19 cellular contexts compared by ENCODE assay signal in genomic region chr22:46500201-46500600, GRCh38. TPM values are rescaled to one million over a fixed set of nuclear protein-coding genes. Genes with fewer than 3 reads are reported as not detected.
A peak's percentile ranks its signal among the peaks of the same experiment; 100 is the strongest.
DNase-seq lines count a peak whose midpoint lies in the region; ATAC-seq and TF ChIP-seq lines count a peak whose summit lies in the region.
"Had no signal": no experiment of that assay in that cellular context is flagged by ENCODE, and none has a peak within 500 bp of the region (broad histone marks: within the 10 kb centered on the region; RNA-seq: fewer than 3 reads in every experiment).

No MANE protein-coding gene starts in this region.

- H3K27me3 Mint-ChIP-seq in activated CD8-positive, alpha-beta T cell treated with anti-CD3 and anti-CD28 coated beads for 36 hours, result peaks cover 10% of the 10 kb centered on the region
- H3K27me3 Mint-ChIP-seq in activated CD8-positive, alpha-beta T cell treated with anti-CD3 and anti-CD28 coated beads, Interleukin-2, amount 10 ng/mL, durations not matched to agents 7 days and 5 days (ENCODE audit: low read depth), result peaks cover 25% of the 10 kb centered on the region
- H3K27me3 Mint-ChIP-seq in activated CD4-positive, alpha-beta T cell treated with anti-CD3 and anti-CD28 coated beads, Interleukin-2, amount 10 ng/mL, durations not matched to agents 24 days and 14 days, result peaks cover 28% of the 10 kb centered on the region
- peaks cover 11 to 20% of the 10 kb centered on the region in 2 donors for H3K27me3 Mint-ChIP-seq in CD4-positive, alpha-beta memory T cell

- no peak overlapping the region for H3K4me3 Mint-ChIP-seq in activated CD8-positive, alpha-beta T cell treated with anti-CD3 and anti-CD28 coated beads for 36 hours
- no peak overlapping the region for H3K4me3 Mint-ChIP-seq in activated CD8-positive, alpha-beta T cell treated with anti-CD3 and anti-CD28 coated beads, Interleukin-2, amount 10 ng/mL, durations not matched to agents 7 days and 5 days
- H3K4me3 Mint-ChIP-seq in activated CD4-positive, alpha-beta T cell treated with anti-CD3 and anti-CD28 coated beads, Interleukin-2, amount 10 ng/mL, durations not matched to agents 24 days and 14 days, result no peak overlapping the region
- no peak overlapping the region for H3K4me3 Mint-ChIP-seq in CD4-positive, alpha-beta memory T cell
- H3K4me3 Mint-ChIP-seq: CD4-positive, CD25-positive, alpha-beta regulatory T cell had no signal

- CTCF ChIA-PET in activated CD8-positive, alpha-beta T cell treated with anti-CD3 and anti-CD28 coated beads for 36 hours (lab: Charles Lee), result interaction anchor here (1.4 kb wide), 1 partner anchor 132 kb away, joined by 3 read pairs; no protein-coding TSS in a partner anchor
- CTCF ChIA-PET in activated CD8-positive, alpha-beta T cell treated with anti-CD3 and anti-CD28 coated beads, Interleukin-2, amount 10 ng/mL, durations not matched to agents 7 days and 5 days (lab: Charles Lee), result no interaction called here
- CTCF ChIA-PET in RWPE1 (lab: Yijun Ruan, JAX), result interaction anchor here (0.6 kb wide), 1 partner anchor 18 kb away, joined by 3 read pairs; no protein-coding TSS in a partner anchor
- CTCF ChIA-PET in CD4-positive, alpha-beta memory T cell (lab: Charles Lee; ENCODE audit: partially characterized antibody), result no interaction called here

- DNase-seq in activated CD8-positive, alpha-beta T cell treated with anti-CD3 and anti-CD28 coated beads for 36 hours, result peak; percentile 15
- no peak for DNase-seq in activated CD8-positive, alpha-beta T cell treated with anti-CD3 and anti-CD28 coated beads, Interleukin-2, amount 10 ng/mL, durations not matched to agents 7 days and 5 days
- DNase-seq in RWPE1 (ENCODE audit: low spot score) (no peak), iPS DF 6.9 (ENCODE audit: low read depth, low spot score) (peak; percentile 73), retina (peak; percentile 88), SJCRH30 (no peak)
- no peak for DNase-seq in activated CD4-positive, alpha-beta T cell treated with anti-CD3 and anti-CD28 coated beads, Interleukin-2, amount 10 ng/mL, durations not matched to agents 24 days and 14 days
- no peak for DNase-seq in CD4-positive, alpha-beta memory T cell
- DNase-seq: 8988T; activated CD4-positive, alpha-beta T cell treated with anti-CD3 and anti-CD28 coated beads, Interleukin-2, amount 50 U/mL, for 48 hours; CD4-positive, CD25-positive, alpha-beta regulatory T cell; left colon; NCI-H1694 treated with DMSO at 0.1 percent for 48 hours; T-helper 2 cell had no signal

- TF ChIP-seq CTCF in activated CD8-positive, alpha-beta T cell treated with anti-CD3 and anti-CD28 coated beads for 36 hours (IDR thresholded peaks at IDR 0.05), result no peak
- TF ChIP-seq CTCF in RWPE1 (conservative IDR thresholded peaks at IDR 0.05; ENCODE audit: low read depth), result no peak

- no peak overlapping the region for H3K27ac Mint-ChIP-seq in activated CD8-positive, alpha-beta T cell treated with anti-CD3 and anti-CD28 coated beads for 36 hours
- no peak overlapping the region for H3K27ac Mint-ChIP-seq in activated CD8-positive, alpha-beta T cell treated with anti-CD3 and anti-CD28 coated beads, Interleukin-2, amount 10 ng/mL, durations not matched to agents 7 days and 5 days
- H3K27ac Mint-ChIP-seq in activated CD4-positive, alpha-beta T cell treated with anti-CD3 and anti-CD28 coated beads, Interleukin-2, amount 10 ng/mL, durations not matched to agents 24 days and 14 days, result no peak overlapping the region
- no peak overlapping the region for H3K27ac Mint-ChIP-seq in CD4-positive, alpha-beta memory T cell
- H3K27ac Mint-ChIP-seq: CD4-positive, CD25-positive, alpha-beta regulatory T cell had no signal

- H3K27me3 ChIP-seq in iPS DF 6.9 (ENCODE audit: control insufficient read depth, insufficient read depth, low read length) (no peaks in the 10 kb centered on the region), SJCRH30 (peaks cover 9% of the 10 kb centered on the region; the same call in 1 of the 2 replicates)
- no peaks in the 10 kb centered on the region for H3K27me3 ChIP-seq in CD4-positive, alpha-beta memory T cell (ENCODE audit: insufficient read depth, low read length)

- H3K9me3 ChIP-seq in iPS DF 6.9 (ENCODE audit: control insufficient read depth, insufficient read depth, low read length), result no peaks in the 10 kb centered on the region
- no peaks in the 10 kb centered on the region for H3K9me3 ChIP-seq in SJCRH30 (replicated peaks)
- H3K9me3 ChIP-seq in CD4-positive, alpha-beta memory T cell (ENCODE audit: control insufficient read depth in 1 of 2, low read length in 2 of 2), result no peaks in the 10 kb centered on the region
- H3K9me3 ChIP-seq: adrenal gland, gastroesophageal sphincter had no signal

- H3K9me3 Mint-ChIP-seq in activated CD8-positive, alpha-beta T cell treated with anti-CD3 and anti-CD28 coated beads for 36 hours, result no peaks in the 10 kb centered on the region
- H3K9me3 Mint-ChIP-seq in activated CD8-positive, alpha-beta T cell treated with anti-CD3 and anti-CD28 coated beads, Interleukin-2, amount 10 ng/mL, durations not matched to agents 7 days and 5 days (ENCODE audit: insufficient read depth), result no peaks in the 10 kb centered on the region
- H3K9me3 Mint-ChIP-seq in activated CD4-positive, alpha-beta T cell treated with anti-CD3 and anti-CD28 coated beads, Interleukin-2, amount 10 ng/mL, durations not matched to agents 24 days and 14 days, result no peaks in the 10 kb centered on the region
- peaks cover 0 to 2% (median 0%) of the 10 kb centered on the region in 8 donors for H3K9me3 Mint-ChIP-seq in CD4-positive, alpha-beta memory T cell

- WGBS in iPS DF 6.9 (ENCODE audit: insufficient coverage, insufficient read length), result no CpG with 5 or more reads among the region's 15 CpGs

- H3K4me1 ChIP-seq in iPS DF 6.9 (ENCODE audit: control insufficient read depth, insufficient read depth, low read length) (peaks cover 7% of the 10 kb centered on the region), SJCRH30 (no peaks in the 10 kb centered on the region)
- H3K4me1 ChIP-seq in CD4-positive, alpha-beta memory T cell (ENCODE audit: insufficient read depth, low read length), result peaks cover 6% of the 10 kb centered on the region
- H3K4me1 ChIP-seq: gastroesophageal sphincter had no signal

- no peak for ATAC-seq in activated CD8-positive, alpha-beta T cell treated with anti-CD3 and anti-CD28 coated beads for 36 hours
- no peak for ATAC-seq in activated CD8-positive, alpha-beta T cell treated with anti-CD3 and anti-CD28 coated beads, Interleukin-2, amount 10 ng/mL, durations not matched to agents 7 days and 5 days
- ATAC-seq: gastroesophageal sphincter, HCT116, left colon, Right ventricle myocardium inferior had no signal

- H3K36me3 ChIP-seq in iPS DF 6.9 (ENCODE audit: control insufficient read depth, insufficient read depth, low read length) (no peaks in the 10 kb centered on the region), SJCRH30 (no peaks in the 10 kb centered on the region)
- no peaks in the 10 kb centered on the region for H3K36me3 ChIP-seq in CD4-positive, alpha-beta memory T cell (ENCODE audit: insufficient read depth, low read length)
- H3K36me3 ChIP-seq: adrenal gland, gastroesophageal sphincter had no signal

- intact Hi-C loops in activated CD8-positive, alpha-beta T cell treated with anti-CD3 and anti-CD28 coated beads for 36 hours (cut with micrococcal nuclease), result no loop called here
- intact Hi-C loops in activated CD4-positive, alpha-beta T cell treated with anti-CD3 and anti-CD28 coated beads, Interleukin-2, amount 10 ng/mL, durations not matched to agents 24 days and 14 days (cut with micrococcal nuclease), result no loop called here
- intact Hi-C loops in CD4-positive, alpha-beta memory T cell (cut with micrococcal nuclease), result no loop called here

- POLR2A ChIA-PET in activated CD8-positive, alpha-beta T cell treated with anti-CD3 and anti-CD28 coated beads for 36 hours (lab: Charles Lee), result no interaction called here
- POLR2A ChIA-PET in activated CD8-positive, alpha-beta T cell treated with anti-CD3 and anti-CD28 coated beads, Interleukin-2, amount 10 ng/mL, durations not matched to agents 7 days and 5 days (lab: Charles Lee), result no interaction called here
- POLR2A ChIA-PET in RWPE1 (lab: Yijun Ruan, JAX; ENCODE audit: low non-redundant PET), result interaction anchor here (0.7 kb wide), 1 partner anchor 28 kb away, joined by 4 read pairs; no protein-coding TSS in a partner anchor
- POLR2A ChIA-PET in CD4-positive, alpha-beta memory T cell (lab: Charles Lee; ENCODE audit: partially characterized antibody), result no interaction called here

- H3K36me3 Mint-ChIP-seq in activated CD8-positive, alpha-beta T cell treated with anti-CD3 and anti-CD28 coated beads for 36 hours (ENCODE audit: low read depth), result no peaks in the 10 kb centered on the region
- no peaks in the 10 kb centered on the region for H3K36me3 Mint-ChIP-seq in activated CD8-positive, alpha-beta T cell treated with anti-CD3 and anti-CD28 coated beads, Interleukin-2, amount 10 ng/mL, durations not matched to agents 7 days and 5 days (ENCODE audit: low read depth)
- no peaks in the 10 kb centered on the region for H3K36me3 Mint-ChIP-seq in activated CD4-positive, alpha-beta T cell treated with anti-CD3 and anti-CD28 coated beads, Interleukin-2, amount 10 ng/mL, durations not matched to agents 24 days and 14 days (ENCODE audit: low read depth)
- H3K36me3 Mint-ChIP-seq in CD4-positive, alpha-beta memory T cell, result no peaks in the 10 kb centered on the region
- H3K36me3 Mint-ChIP-seq: CD4-positive, CD25-positive, alpha-beta regulatory T cell had no signal

- peaks cover 11% of the 10 kb centered on the region for H3K4me1 Mint-ChIP-seq in activated CD8-positive, alpha-beta T cell treated with anti-CD3 and anti-CD28 coated beads for 36 hours (ENCODE audit: low read depth)
- H3K4me1 Mint-ChIP-seq in activated CD8-positive, alpha-beta T cell treated with anti-CD3 and anti-CD28 coated beads, Interleukin-2, amount 10 ng/mL, durations not matched to agents 7 days and 5 days (ENCODE audit: low read depth), result peaks cover 8% of the 10 kb centered on the region
- H3K4me1 Mint-ChIP-seq in activated CD4-positive, alpha-beta T cell treated with anti-CD3 and anti-CD28 coated beads, Interleukin-2, amount 10 ng/mL, durations not matched to agents 24 days and 14 days, result peaks cover 4% of the 10 kb centered on the region
- peaks cover 7 to 11% (median 9%) of the 10 kb centered on the region in 4 donors for H3K4me1 Mint-ChIP-seq in CD4-positive, alpha-beta memory T cell

- H3K4me3 ChIP-seq in iPS DF 6.9 (ENCODE audit: low read length) (no peak overlapping the region), SJCRH30 (no peak overlapping the region)
- H3K4me3 ChIP-seq in CD4-positive, alpha-beta memory T cell (ENCODE audit: low read length in 2 of 2), result no peak overlapping the region
- H3K4me3 ChIP-seq: adrenal gland, gastroesophageal sphincter had no signal

- H3K27ac ChIP-seq in RWPE1 (peak overlapping the region; percentile 86), iPS DF 6.9 (ENCODE audit: low read length) (no peak overlapping the region), SJCRH30 (no peak overlapping the region)
- H3K27ac ChIP-seq in CD4-positive, alpha-beta memory T cell (ENCODE audit: low read depth, low read length), result no peak overlapping the region
- H3K27ac ChIP-seq: adrenal gland, gastroesophageal sphincter, KMS-11 had no signal

RNA-seq across cellular contexts. Expression of gene CELSR1, which starts 37.2 kb away (rescaled TPM):
- total RNA-seq in activated CD8-positive, alpha-beta T cell treated with anti-CD3 and anti-CD28 coated beads for 36 hours, result under 1 TPM; 0.25 to 0.36 TPM
- under 1 TPM in 1 of 2 experiments, not detected in 1; 0.08 TPM for total RNA-seq in activated CD8-positive, alpha-beta T cell treated with anti-CD3 and anti-CD28 coated beads, Interleukin-2, amount 10 ng/mL, durations not matched to agents 7 days and 5 days
- total RNA-seq in activated CD4-positive, alpha-beta T cell treated with anti-CD3 and anti-CD28 coated beads, Interleukin-2, amount 10 ng/mL, durations not matched to agents 24 days and 14 days, result 0.36 and 0.37 TPM in 2 replicates
- total RNA-seq in SJCRH30 (2014; rRNA removed; shearing (Covaris generic)), result not detected in 2 replicates
- 1 to 10 TPM in 1 of 2 experiments, under 1 TPM in 1; 0.94 to 1.1 TPM for total RNA-seq in CD4-positive, alpha-beta memory T cell
- under 1 TPM; 0.47 to 0.67 TPM for polyA plus RNA-seq in CD4-positive, alpha-beta memory T cell

Comparison
In these comparisons a context has a peak if more than half of its experiments do, and no peak if none do; other contexts are left out.
1. DNase-seq: peak in activated CD8-positive, alpha-beta T cell treated with anti-CD3 and anti-CD28 coated beads for 36 hours (single experiment), iPS DF 6.9 (single experiment) and retina (single experiment); none in activated CD8-positive, alpha-beta T cell treated with anti-CD3 and anti-CD28 coated beads, Interleukin-2, amount 10 ng/mL, durations not matched to agents 7 days and 5 days (single experiment), RWPE1 (single experiment), activated CD4-positive, alpha-beta T cell treated with anti-CD3 and anti-CD28 coated beads, Interleukin-2, amount 10 ng/mL, durations not matched to agents 24 days and 14 days (single experiment), SJCRH30 (0 of 2) and CD4-positive, alpha-beta memory T cell (0 of 5).
2. CTCF ChIA-PET loops: an anchor here in activated CD8-positive, alpha-beta T cell treated with anti-CD3 and anti-CD28 coated beads for 36 hours (1.4 kb wide) and RWPE1 (0.6 kb wide); none called in activated CD8-positive, alpha-beta T cell treated with anti-CD3 and anti-CD28 coated beads, Interleukin-2, amount 10 ng/mL, durations not matched to agents 7 days and 5 days and CD4-positive, alpha-beta memory T cell.